In genomic region chr15:74603026-74603788, GRCh38 we compare ENCODE assay signal across 16 cellular contexts. TPM values are rescaled to one million over a fixed set of nuclear protein-coding genes. Genes with fewer than 3 reads are reported as not detected.
DNase-seq lines count a peak whose midpoint lies in the region; ATAC-seq and TF ChIP-seq lines count a peak whose summit lies in the region.
"Had no signal": no experiment of that assay in that cellular context is flagged by ENCODE, and none has a peak within 500 bp of the region (broad histone marks: within the 10 kb centered on the region; RNA-seq: fewer than 3 reads in every experiment).

No MANE protein-coding gene starts in this region.

- H3K4me3 Mint-ChIP-seq in neural progenitor cell: peak overlapping the region; percentile 10
- H3K4me3 Mint-ChIP-seq: B cell; CD4-positive, alpha-beta T cell; GM23338 had no signal

- no peaks in the 10 kb centered on the region for H3K36me3 ChIP-seq in left ventricle myocardium inferior
- H3K36me3 ChIP-seq in neural progenitor cell: no peaks in the 10 kb centered on the region
- no peaks in the 10 kb centered on the region for H3K36me3 ChIP-seq in MM.1S (replicated peaks; ENCODE audit: insufficient read depth, low read length)

- no peak overlapping the region for H3K27ac Mint-ChIP-seq in neural progenitor cell
- H3K27ac Mint-ChIP-seq: B cell; CD4-positive, alpha-beta T cell; GM23338 had no signal

- no peak for ATAC-seq in right cardiac atrium
- ATAC-seq: GM12878, GM23338 had no signal

- no peaks in the 10 kb centered on the region for H3K9me2 ChIP-seq in MM.1S (replicated peaks; ENCODE audit: insufficient read depth, low read length)

- H3K4me3 ChIP-seq in right cardiac atrium (ENCODE audit: low read length) (no peak overlapping the region), left ventricle myocardium inferior (no peak overlapping the region), neural progenitor cell (no peak overlapping the region), MM.1S (ENCODE audit: low read length) (no peak overlapping the region)
- H3K4me3 ChIP-seq: GM12878, GM23338 had no signal

- no peak overlapping the region for H3K4me2 ChIP-seq in neural progenitor cell
- no peak overlapping the region for H3K4me2 ChIP-seq in MM.1S (ENCODE audit: low read depth, low read length)
- H3K4me2 ChIP-seq: GM23338 had no signal

- H4K20me1 ChIP-seq in neural progenitor cell (ENCODE audit: low read depth) (peaks cover 6% of the 10 kb centered on the region), MM.1S (ENCODE audit: insufficient read depth, low read length) (no peaks in the 10 kb centered on the region)

- H3K9ac ChIP-seq in neural progenitor cell (no peak overlapping the region), MM.1S (ENCODE audit: low read length) (no peak overlapping the region)

- 88% methylated on average over 13 of the region's 13 CpGs for WGBS in right cardiac atrium

- CTCF ChIA-PET in RWPE1 (lab: Yijun Ruan, JAX): interaction anchor here (0.6 kb wide), 1 partner anchor 236 kb away, joined by 3 read pairs; no protein-coding TSS in a partner anchor

- POLR2A ChIA-PET in RWPE1 (lab: Yijun Ruan, JAX; ENCODE audit: low non-redundant PET): interaction anchor here (1.1 kb wide), 1 partner anchor 14 kb away, joined by 4 read pairs; no protein-coding TSS in a partner anchor

- DNase-seq in right cardiac atrium: peak in 2 of 3 donors; percentile 42 to 50
- DNase-seq in left ventricle myocardium inferior: no peak
- no peak for DNase-seq in RWPE1 (ENCODE audit: low spot score)
- no peak for DNase-seq in neural progenitor cell (ENCODE audit: low spot score)
- peak; percentile 1 for DNase-seq in retina
- no peak for DNase-seq in epidermal melanocyte (ENCODE audit: insufficient read length, low spot score)
- DNase-seq in MM.1S: no peak
- no peak for DNase-seq in superior temporal gyrus (ENCODE audit: extremely low spot score)
- DNase-seq: C1 segment of cervical spinal cord; Calu3; CD4-positive, alpha-beta T cell; DMS 273 treated with DMSO at 0.1 percent for 48 hours; DMS79 had no signal

- H3K9me3 Mint-ChIP-seq in neural progenitor cell: no peaks in the 10 kb centered on the region
- H3K9me3 Mint-ChIP-seq: CD4-positive, alpha-beta T cell; GM23338 had no signal

- H3K27ac ChIP-seq in right cardiac atrium (ENCODE audit: low read length) (no peak overlapping the region), left ventricle myocardium inferior (replicated peaks) (no peak overlapping the region), RWPE1 (peak overlapping the region; percentile 14; the same call in 1 of the 2 replicates), neural progenitor cell (no peak overlapping the region), MM.1S (ENCODE audit: low read length) (no peak overlapping the region)

- no peak overlapping the region for H2AFZ ChIP-seq in neural progenitor cell (replicated peaks)
- no peak overlapping the region for H2AFZ ChIP-seq in MM.1S (ENCODE audit: low read length)
- H2AFZ ChIP-seq: GM23338 had no signal

- TF ChIP-seq CTCF in left ventricle myocardium inferior (IDR thresholded peaks at IDR 0.05; ENCODE audit: borderline replicate concordance) (no peak), RWPE1 (conservative IDR thresholded peaks at IDR 0.05; ENCODE audit: low read depth) (no peak), neural progenitor cell (IDR thresholded peaks at IDR 0.05) (no peak), MM.1S (IDR thresholded peaks at IDR 0.05; ENCODE audit: low read length) (no peak)

- H3K36me3 Mint-ChIP-seq in neural progenitor cell: peaks cover 4% of the 10 kb centered on the region

- intact Hi-C loops in right cardiac atrium (cut with DNase I): no loop called here
- intact Hi-C loops in left ventricle myocardium inferior (cut with micrococcal nuclease): no loop called here

- H3F3A ChIP-seq in neural progenitor cell (ENCODE audit: low read depth) (peaks cover 5% of the 10 kb centered on the region), MM.1S (ENCODE audit: insufficient read depth, low read length) (no peaks in the 10 kb centered on the region; the same call in 1 of the 2 replicates)

- H3K4me1 ChIP-seq in right cardiac atrium (ENCODE audit: control insufficient read depth, insufficient read depth, low read length): no peaks in the 10 kb centered on the region
- peaks cover 28% of the 10 kb centered on the region for H3K4me1 ChIP-seq in left ventricle myocardium inferior
- H3K4me1 ChIP-seq in neural progenitor cell: peaks cover 11% of the 10 kb centered on the region
- H3K4me1 ChIP-seq in MM.1S (ENCODE audit: low read length): peaks cover 5% of the 10 kb centered on the region

- no peaks in the 10 kb centered on the region for H3K9me3 ChIP-seq in right cardiac atrium (ENCODE audit: control insufficient read depth, low read length)
- no peaks in the 10 kb centered on the region for H3K9me3 ChIP-seq in left ventricle myocardium inferior (replicated peaks)
- no peaks in the 10 kb centered on the region for H3K9me3 ChIP-seq in neural progenitor cell (ENCODE audit: low read depth)
- H3K9me3 ChIP-seq in MM.1S (replicated peaks; ENCODE audit: insufficient read depth, low read length): no peaks in the 10 kb centered on the region

- H3K79me2 ChIP-seq in neural progenitor cell (ENCODE audit: low read depth): no peaks in the 10 kb centered on the region
- H3K79me2 ChIP-seq in MM.1S (ENCODE audit: low read length): peaks cover 12% of the 10 kb centered on the region

- H3K4me1 Mint-ChIP-seq in neural progenitor cell: peaks cover 5% of the 10 kb centered on the region

- peaks cover 2% of the 10 kb centered on the region for H3K27me3 Mint-ChIP-seq in neural progenitor cell (ENCODE audit: insufficient read depth, low read depth)
- H3K27me3 Mint-ChIP-seq: B cell; CD4-positive, alpha-beta T cell had no signal

- H3K27me3 ChIP-seq in right cardiac atrium (ENCODE audit: control insufficient read depth, insufficient read depth) (no peaks in the 10 kb centered on the region), left ventricle myocardium inferior (ENCODE audit: low read depth) (no peaks in the 10 kb centered on the region), neural progenitor cell (no peaks in the 10 kb centered on the region), MM.1S (replicated peaks; ENCODE audit: insufficient read depth, low read length) (no peaks in the 10 kb centered on the region)

RNA-seq across cellular contexts. Expression of gene CLK3, which starts 12.4 kb away (rescaled TPM):
- total RNA-seq in right cardiac atrium (10 to 100 TPM; 40.0 to 65.1 (median 53.3) TPM), left ventricle myocardium inferior (53.1 TPM), neural progenitor cell (ENCODE audit: low replicate concordance) (66.1 and 106 TPM in 2 replicates)
- polyA plus RNA-seq in right cardiac atrium: 51.4 TPM

Comparison
In these comparisons a context has a peak if more than half of its experiments do, and no peak if none do; other contexts are left out.
1. DNase-seq: peak in right cardiac atrium (2 of 3) and retina (single experiment); none in left ventricle myocardium inferior (single experiment), RWPE1 (single experiment), neural progenitor cell (single experiment), epidermal melanocyte (single experiment), MM.1S (single experiment) and superior temporal gyrus (single experiment).